8 cellular contexts compared by ENCODE assay signal in the genomic region with DNA sequence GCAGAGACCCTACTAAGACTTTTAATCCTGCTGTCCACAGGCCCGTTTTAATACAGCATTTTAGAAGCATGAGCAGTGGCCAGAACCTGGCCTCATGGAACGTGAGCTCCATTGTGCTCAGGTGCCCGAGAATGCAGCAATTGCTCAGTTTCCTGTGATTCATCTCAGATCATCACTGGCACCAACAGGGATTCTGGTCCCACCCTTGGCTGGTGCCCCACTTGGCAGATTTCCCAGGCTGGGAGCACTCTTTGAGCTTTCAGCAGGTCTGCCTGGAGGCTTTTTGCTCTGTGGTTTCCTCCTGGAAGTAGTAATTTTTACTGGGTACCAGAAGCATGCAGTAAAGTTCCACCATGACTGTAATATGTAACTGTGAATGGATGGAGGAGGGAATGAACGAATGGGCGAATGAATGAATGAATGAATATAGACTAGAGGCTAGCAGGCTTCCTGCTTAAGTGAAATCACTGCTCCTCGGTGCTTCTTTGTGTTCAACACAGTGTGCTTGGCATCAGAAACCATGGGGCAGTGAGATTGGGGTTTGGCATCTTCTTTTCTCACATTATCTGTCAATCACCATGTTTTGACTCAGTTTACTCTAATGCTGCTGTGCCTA.
A peak's percentile ranks its signal among the peaks of the same experiment; 100 is the strongest.
DNase-seq lines count a peak whose midpoint lies in the region; ATAC-seq and TF ChIP-seq lines count a peak whose summit lies in the region.

No MANE protein-coding gene starts in this region.

- whole genome bisulfite sequencing in stomach, 5 donors, result 37 to 46% (median 45%) methylated on average over 6 of the region's 6 CpGs

- intact Hi-C loops in cardiac septum (cut with DNase I), result no loop called here
- intact Hi-C loops in stomach (cut with DNase I; ENCODE audit: low total_unique reads), result no loop called here

- H3K4me3 ChIP-seq in stomach, result no peak overlapping the region

- H3K27ac ChIP-seq in stomach, result peak overlapping the region; percentile 30 to 78 (median 70)

- TF ChIP-seq EP300 in stomach (IDR thresholded peaks at IDR 0.05), result no peak

- peaks cover 42 to 71% (median 50%) of the 10 kb centered on the region in 4 donors for H3K4me1 ChIP-seq in stomach

- ATAC-seq in GM21515 (IDR thresholded peaks at IDR 0.05; ENCODE audit: unreplicated experiment), result no peak

- DNase-seq in 8988T (peak; percentile 37), HCEC 1CT (peak; percentile 63), T1000 (lab: John Stamatoyannopoulos, UW) (peak; percentile 92), cardiac septum (ENCODE audit: low spot score) (peak; percentile 85), stomach (peak; percentile 80)
- no peak for DNase-seq in activated effector memory CD4-positive, alpha-beta T cell treated with anti-CD3 and anti-CD28 coated beads, Interleukin-2, amount 50 U/mL, for 16 hours
- no peak for DNase-seq in stimulated activated naive CD4-positive, alpha-beta T cell treated with Interleukin-2 at 50 U/mL for 16 hours (lab: John Stamatoyannopoulos, UW)

- no peaks in the 10 kb centered on the region for H3K9me3 ChIP-seq in stomach

- no peaks in the 10 kb centered on the region for H3K27me3 ChIP-seq in stomach

- no peaks in the 10 kb centered on the region for H3K36me3 ChIP-seq in stomach

- no peak for TF ChIP-seq CTCF in stomach (IDR thresholded peaks at IDR 0.05)

- no peak for TF ChIP-seq POLR2A in stomach (IDR thresholded peaks at IDR 0.05)

Comparison
In these comparisons a context has a peak if more than half of its experiments do, and no peak if none do; other contexts are left out.
1. DNase-seq: peak in 8988T (single experiment), HCEC 1CT (single experiment), T1000 (single experiment), cardiac septum (single experiment) and stomach (single experiment); none in activated effector memory CD4-positive, alpha-beta T cell treated with anti-CD3 and anti-CD28 coated beads, Interleukin-2, amount 50 U/mL, for 16 hours (single experiment) and stimulated activated naive CD4-positive, alpha-beta T cell treated with Interleukin-2 at 50 U/mL for 16 hours (single experiment).